11 cellular contexts compared by ENCODE assay signal in the genomic region with DNA sequence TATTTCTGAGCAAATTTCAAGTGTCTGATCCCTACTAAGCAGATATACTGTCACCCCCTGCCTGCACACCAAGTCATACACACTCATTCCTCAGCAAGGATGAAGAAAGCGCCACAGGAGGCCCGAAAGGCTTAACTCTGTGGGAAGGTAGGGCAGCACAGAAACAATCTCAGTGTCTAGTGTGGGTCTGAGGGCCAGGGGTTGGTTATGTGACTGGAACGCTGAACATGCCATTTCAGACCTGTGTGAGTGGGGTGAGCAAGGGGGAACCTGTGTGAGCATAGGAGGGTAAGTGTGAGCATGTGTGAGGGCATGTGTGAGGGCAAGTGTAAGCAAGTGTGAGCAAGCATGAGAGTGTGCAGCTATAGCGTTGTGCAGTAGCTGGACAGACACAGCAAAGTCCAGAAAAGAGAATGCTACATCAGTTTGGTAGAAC. TPM values are rescaled to one million over a fixed set of nuclear protein-coding genes. Genes with fewer than 3 reads are reported as not detected.
DNase-seq lines count a peak whose midpoint lies in the region; ATAC-seq and TF ChIP-seq lines count a peak whose summit lies in the region.
"Had no signal": no experiment of that assay in that cellular context is flagged by ENCODE, and none has a peak within 500 bp of the region (broad histone marks: within the 10 kb centered on the region; RNA-seq: fewer than 3 reads in every experiment).

No MANE protein-coding gene starts in this region.

- peak overlapping the region; percentile 85 for H3K27ac Mint-ChIP-seq in activated naive CD8-positive, alpha-beta T cell treated with anti-CD3 and anti-CD28 coated beads, Interleukin-2, amount 10 ng/mL, durations not matched to agents 7 days and 5 days
- H3K27ac Mint-ChIP-seq: progenitor cell of endocrine pancreas had no signal

- H3K9me3 Mint-ChIP-seq in activated naive CD8-positive, alpha-beta T cell treated with anti-CD3 and anti-CD28 coated beads, Interleukin-2, amount 10 ng/mL, durations not matched to agents 7 days and 5 days: no peaks in the 10 kb centered on the region

- peaks cover 19 to 44% of the 10 kb centered on the region in 2 donors for H3K4me1 ChIP-seq in muscle layer of duodenum (ENCODE audit: control insufficient read depth in 1 of 2, insufficient read depth in 2 of 2, low read length in 2 of 2)
- peaks cover 0 to 84% (median 38%) of the 10 kb centered on the region in 4 donors for H3K4me1 ChIP-seq in tibial nerve

- POLR2A ChIA-PET in activated naive CD8-positive, alpha-beta T cell treated with anti-CD3 and anti-CD28 coated beads, Interleukin-2, amount 10 ng/mL, durations not matched to agents 7 days and 5 days (lab: Charles Lee): interaction anchor here (1.0 to 1.5 kb wide), 3 partner anchors 13 to 79 kb away, joined by 4 to 6 read pairs (median 4); no protein-coding TSS in a partner anchor

- H3K4me3 Mint-ChIP-seq in activated naive CD8-positive, alpha-beta T cell treated with anti-CD3 and anti-CD28 coated beads, Interleukin-2, amount 10 ng/mL, durations not matched to agents 7 days and 5 days: peak overlapping the region; percentile 90

- peak overlapping the region; percentile 74 to 95 for H3K4me3 ChIP-seq in muscle layer of duodenum (ENCODE audit: low read depth in 1 of 2, low read length in 2 of 2)
- peak overlapping the region in 2 of 4 donors; percentile 16 to 89 for H3K4me3 ChIP-seq in tibial nerve

- TF ChIP-seq EP300 in tibial nerve (IDR thresholded peaks at IDR 0.05): no peak

- 53 to 63% methylated on average over 4 of the region's 4 CpGs for WGBS in tibial nerve, 2 donors

- H3K9me3 ChIP-seq in muscle layer of duodenum (ENCODE audit: control insufficient read depth in 1 of 2, low read length in 2 of 2): no peaks in the 10 kb centered on the region
- no peaks in the 10 kb centered on the region for H3K9me3 ChIP-seq in tibial nerve

- peaks cover 4 to 26% of the 10 kb centered on the region in 2 donors for H3K36me3 ChIP-seq in muscle layer of duodenum (ENCODE audit: control insufficient read depth in 1 of 2, insufficient read depth in 2 of 2, low read length in 2 of 2)
- peaks cover 0 to 29% (median 0%) of the 10 kb centered on the region in 3 donors for H3K36me3 ChIP-seq in tibial nerve

- no peaks in the 10 kb centered on the region for H3K27me3 Mint-ChIP-seq in activated naive CD8-positive, alpha-beta T cell treated with anti-CD3 and anti-CD28 coated beads, Interleukin-2, amount 10 ng/mL, durations not matched to agents 7 days and 5 days

- H3K27ac ChIP-seq in muscle layer of duodenum (ENCODE audit: low read length): peak overlapping the region; percentile 68
- peak overlapping the region; percentile 22 to 97 (median 68) for H3K27ac ChIP-seq in tibial nerve

- H3K27me3 ChIP-seq in muscle layer of duodenum (ENCODE audit: low read depth, low read length) (no peaks in the 10 kb centered on the region), tibial nerve (no peaks in the 10 kb centered on the region)

- peaks cover 63% of the 10 kb centered on the region for H3K4me1 Mint-ChIP-seq in activated naive CD8-positive, alpha-beta T cell treated with anti-CD3 and anti-CD28 coated beads, Interleukin-2, amount 10 ng/mL, durations not matched to agents 7 days and 5 days

- TF ChIP-seq CTCF in tibial nerve (IDR thresholded peaks at IDR 0.05): no peak

- no peak for ATAC-seq in activated naive CD8-positive, alpha-beta T cell treated with anti-CD3 and anti-CD28 coated beads, Interleukin-2, amount 10 ng/mL, durations not matched to agents 7 days and 5 days (ENCODE audit: low read depth)
- no peak for ATAC-seq in GM19035 (IDR thresholded peaks at IDR 0.05; ENCODE audit: unreplicated experiment)

- no peak for TF ChIP-seq POLR2A in tibial nerve (IDR thresholded peaks at IDR 0.05)

- peaks cover 63% of the 10 kb centered on the region for H3K36me3 Mint-ChIP-seq in activated naive CD8-positive, alpha-beta T cell treated with anti-CD3 and anti-CD28 coated beads, Interleukin-2, amount 10 ng/mL, durations not matched to agents 7 days and 5 days

- DNase-seq in activated effector memory CD4-positive, alpha-beta T cell treated with anti-CD3 and anti-CD28 coated beads, Interleukin-2, amount 50 U/mL, for 16 hours: peak; percentile 69
- DNase-seq in activated effector memory CD4-positive, alpha-beta T cell treated with Interleukin-2 at 50 U/mL for 16 hours: no peak
- DNase-seq in activated naive CD8-positive, alpha-beta T cell treated with anti-CD3 and anti-CD28 coated beads, Interleukin-2, amount 10 ng/mL, durations not matched to agents 7 days and 5 days: no peak
- DNase-seq in tibial nerve (ENCODE audit: low spot score in 2 of 2): no peak
- no peak for DNase-seq in putamen (ENCODE audit: low spot score)
- DNase-seq in OCI-M2 (lab: John Stamatoyannopoulos, UW; ENCODE audit: unreplicated experiment): no peak
- DNase-seq: activated gamma-delta T cell, Kasumi-1 had no signal

RNA-seq across cellular contexts. Expression of a gene that starts 6.2 kb away (rescaled TPM):
- total RNA-seq in activated naive CD8-positive, alpha-beta T cell treated with anti-CD3 and anti-CD28 coated beads, Interleukin-2, amount 10 ng/mL, durations not matched to agents 7 days and 5 days: 10 to 100 TPM; 75.3 to 76.9 TPM
- 10 to 100 TPM; 49.2 to 82.0 (median 52.7) TPM for total RNA-seq in tibial nerve
